In the genomic region with DNA sequence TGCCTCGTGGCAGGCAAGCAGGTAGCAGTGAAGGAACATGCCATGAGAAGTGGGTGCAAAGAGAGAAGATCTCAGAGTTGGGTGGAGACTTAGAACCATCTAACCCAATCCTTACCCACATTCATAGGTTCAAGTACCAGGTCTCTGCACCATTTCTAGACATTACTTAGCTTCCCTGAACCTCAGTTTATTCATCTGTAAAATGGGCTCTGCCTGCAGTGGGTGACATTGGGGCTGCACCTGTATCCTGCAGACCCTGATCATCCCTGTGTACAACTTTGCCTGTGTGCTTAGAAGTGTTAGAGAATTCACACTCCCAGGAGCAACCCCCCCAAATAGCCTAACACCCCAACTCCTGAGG, we compare ENCODE assay signal across 25 cellular contexts.
"Had no signal": no experiment of that assay in that cellular context is flagged by ENCODE, and none has a peak within 500 bp of the region (broad histone marks: within the 10 kb centered on the region; RNA-seq: fewer than 3 reads in every experiment).

No MANE protein-coding gene starts in this region.

- H3K9ac ChIP-seq: KMS-11 had no signal

- H3K36me3 Mint-ChIP-seq: activated CD8-positive, alpha-beta memory T cell treated with anti-CD3 and anti-CD28 coated beads, Interleukin-2, amount 10 ng/mL, durations not matched to agents 7 days and 5 days; activated naive CD4-positive, alpha-beta T cell treated with anti-CD3 and anti-CD28 coated beads, Interleukin-2, amount 10 ng/mL, durations not matched to agents 7 days and 5 days; activated naive CD8-positive, alpha-beta T cell had no signal

- H3K4me3 ChIP-seq: SJCRH30, SK-N-MC had no signal

- H3K27ac ChIP-seq: KMS-11, SJCRH30, SK-N-MC had no signal

- H3K27ac Mint-ChIP-seq: activated CD4-positive, alpha-beta memory T cell treated with anti-CD3 and anti-CD28 coated beads, Interleukin-2, amount 10 ng/mL, durations not matched to agents 7 days and 5 days; activated CD8-positive, alpha-beta memory T cell treated with anti-CD3 and anti-CD28 coated beads, Interleukin-2, amount 10 ng/mL, durations not matched to agents 7 days and 5 days; activated naive CD4-positive, alpha-beta T cell treated with anti-CD3 and anti-CD28 coated beads, Interleukin-2, amount 10 ng/mL, durations not matched to agents 7 days and 5 days; activated naive CD8-positive, alpha-beta T cell; activated naive CD8-positive, alpha-beta T cell treated with anti-CD3 and anti-CD28 coated beads, Interleukin-2, amount 50 U/mL, for 24 hours had no signal

- H3K36me3 ChIP-seq: SJCRH30 had no signal

- ATAC-seq: activated CD4-positive, CD25-positive, alpha-beta regulatory T cell treated with anti-CD3 and anti-CD28 coated beads, Interleukin-2, amount 50 U/mL, for 24 hours; activated CD8-positive, alpha-beta memory T cell treated with anti-CD3 and anti-CD28 coated beads, Interleukin-2, amount 10 ng/mL, durations not matched to agents 7 days and 5 days; activated naive CD8-positive, alpha-beta T cell treated with anti-CD3 and anti-CD28 coated beads, Interleukin-2, amount 50 U/mL, for 24 hours; Panc1 had no signal

- H3K9me3 ChIP-seq: SJCRH30 had no signal

- H3K4me3 Mint-ChIP-seq: activated CD4-positive, alpha-beta memory T cell treated with anti-CD3 and anti-CD28 coated beads, Interleukin-2, amount 10 ng/mL, durations not matched to agents 7 days and 5 days; activated CD8-positive, alpha-beta memory T cell treated with anti-CD3 and anti-CD28 coated beads, Interleukin-2, amount 10 ng/mL, durations not matched to agents 7 days and 5 days; activated naive CD4-positive, alpha-beta T cell treated with anti-CD3 and anti-CD28 coated beads, Interleukin-2, amount 10 ng/mL, durations not matched to agents 7 days and 5 days; activated naive CD8-positive, alpha-beta T cell; activated naive CD8-positive, alpha-beta T cell treated with anti-CD3 and anti-CD28 coated beads, Interleukin-2, amount 50 U/mL, for 24 hours had no signal

- H3K4me2 ChIP-seq: KMS-11 had no signal

- H3K27me3 ChIP-seq: SJCRH30 had no signal

- H3K4me1 ChIP-seq: SJCRH30 had no signal

- H3K9me3 Mint-ChIP-seq: activated CD4-positive, alpha-beta memory T cell treated with anti-CD3 and anti-CD28 coated beads, Interleukin-2, amount 10 ng/mL, durations not matched to agents 7 days and 5 days; activated naive CD4-positive, alpha-beta T cell treated with anti-CD3 and anti-CD28 coated beads, Interleukin-2, amount 10 ng/mL, durations not matched to agents 7 days and 5 days; activated naive CD8-positive, alpha-beta T cell treated with anti-CD3 and anti-CD28 coated beads, Interleukin-2, amount 50 U/mL, for 24 hours had no signal

- DNase-seq: activated CD4-positive, alpha-beta memory T cell treated with anti-CD3 and anti-CD28 coated beads, Interleukin-2, amount 10 ng/mL, durations not matched to agents 7 days and 5 days; activated CD4-positive, alpha-beta T cell treated with anti-CD3 and anti-CD28 coated beads for 48 hours; activated CD8-positive, alpha-beta memory T cell treated with anti-CD3 and anti-CD28 coated beads for 24 hours; activated CD8-positive, alpha-beta memory T cell treated with anti-CD3 and anti-CD28 coated beads, Interleukin-2, amount 10 ng/mL, durations not matched to agents 7 days and 5 days; activated CD8-positive, alpha-beta memory T cell treated with anti-CD3 and anti-CD28 coated beads, Interleukin-2, amount 50 U/mL, for 48 hours; activated effector memory CD4-positive, alpha-beta T cell treated with Interleukin-2 at 50 U/mL for 16 hours; activated naive CD4-positive, alpha-beta T cell treated with anti-CD3 and anti-CD28 coated beads, Interleukin-2, amount 10 ng/mL, durations not matched to agents 7 days and 5 days; activated naive CD8-positive, alpha-beta T cell treated with anti-CD3 and anti-CD28 coated beads, Interleukin-2, amount 50 U/mL, for 24 hours; activated T-cell treated with anti-CD3 and anti-CD28 coated beads, Interleukin-2, amount 50 U/mL, for 48 hours; aorta; MM.1S; NCI-H1092; NCI-H1436 treated with DMSO at 0.1 percent for 48 hours; NCI-H1694 treated with DMSO at 0.1 percent for 48 hours; NCI-H2029; NCI-H345; NCI-H524 treated with DMSO at 0.1 percent for 48 hours; SHP77; SJCRH30; T1000 had no signal

- H3K4me1 Mint-ChIP-seq: activated CD4-positive, alpha-beta memory T cell treated with anti-CD3 and anti-CD28 coated beads, Interleukin-2, amount 10 ng/mL, durations not matched to agents 7 days and 5 days; activated CD8-positive, alpha-beta memory T cell treated with anti-CD3 and anti-CD28 coated beads, Interleukin-2, amount 10 ng/mL, durations not matched to agents 7 days and 5 days; activated naive CD4-positive, alpha-beta T cell treated with anti-CD3 and anti-CD28 coated beads, Interleukin-2, amount 10 ng/mL, durations not matched to agents 7 days and 5 days; activated naive CD8-positive, alpha-beta T cell treated with anti-CD3 and anti-CD28 coated beads, Interleukin-2, amount 50 U/mL, for 24 hours had no signal
